ENCODE assay signal across 31 cellular contexts in the genomic region with DNA sequence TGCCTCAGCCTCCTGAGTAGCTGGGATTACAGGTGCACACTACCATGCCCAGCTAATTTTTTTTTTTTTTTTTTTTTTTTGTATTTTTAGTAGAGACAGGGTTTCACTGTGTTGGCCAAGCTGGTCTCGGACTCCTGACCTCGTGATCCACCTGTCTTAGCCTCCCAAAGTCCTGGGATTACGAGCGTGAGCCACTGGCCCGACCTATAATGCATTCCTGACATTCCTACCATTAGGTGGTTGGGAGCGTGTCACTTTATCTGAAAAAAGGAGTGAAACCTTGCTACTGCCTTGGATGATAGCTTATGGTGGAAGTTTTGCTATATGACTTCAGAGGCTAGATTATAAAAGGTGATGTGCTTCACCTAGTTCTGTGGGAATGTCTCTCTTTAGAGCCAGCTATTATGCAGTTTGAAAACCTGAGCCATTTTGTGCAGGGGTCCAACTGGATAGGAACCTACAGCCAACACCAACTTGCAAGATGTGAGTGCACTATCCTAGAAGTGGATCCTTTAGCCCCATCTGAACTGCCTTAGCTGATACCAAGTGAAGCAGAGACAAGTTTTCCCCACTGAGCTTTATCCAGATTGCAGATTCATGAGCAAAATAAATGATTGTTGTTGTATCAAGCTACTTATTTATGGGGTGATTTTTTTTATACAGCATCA. TPM values are rescaled to one million over a fixed set of nuclear protein-coding genes. Genes with fewer than 3 reads are reported as not detected.
"Had no signal": no experiment of that assay in that cellular context is flagged by ENCODE, and none has a peak within 500 bp of the region (broad histone marks: within the 10 kb centered on the region; RNA-seq: fewer than 3 reads in every experiment).

No MANE protein-coding gene starts in this region.

- H3K4me3 ChIP-seq: colonic mucosa, dorsolateral prefrontal cortex, esophagus squamous epithelium, gastrocnemius medialis, pancreas, psoas muscle, thyroid gland, upper lobe of right lung had no signal

- H3K4me3 Mint-ChIP-seq: activated naive CD4-positive, alpha-beta T cell treated with anti-CD3 and anti-CD28 coated beads for 36 hours; immature natural killer cell; natural killer cell treated with Interleukin-12 subunit alpha and Interleukin-12 subunit beta and Interleukin-15 and Interleukin-18, amount 100 ng/mL, for 72 hours; stimulated activated naive CD8-positive, alpha-beta T cell treated with anti-CD3 and anti-CD28 coated beads, Interleukin-15, Interleukin-2, amounts not matched to agents 100 ng/mL and 50 ng/mL, for 24 hours; T-helper 2 cell treated with Interferon-gamma antibody and Interleukin-4, amounts not matched to agents 5 μg/mL and 100 μg/mL, for 36 hours had no signal

- H3K9me3 ChIP-seq: colonic mucosa, esophagus squamous epithelium, gastrocnemius medialis, pancreas, psoas muscle, thyroid gland, upper lobe of right lung had no signal

- H3K36me3 Mint-ChIP-seq: immature natural killer cell; natural killer cell treated with Interleukin-12 subunit alpha and Interleukin-12 subunit beta and Interleukin-15 and Interleukin-18, amount 100 ng/mL, for 72 hours had no signal

- DNase-seq: activated CD4-positive, alpha-beta T cell treated with anti-CD3 and anti-CD28 coated beads for 1 hour; activated CD4-positive, alpha-beta T cell treated with anti-CD3 and anti-CD28 coated beads, Interleukin-2, amount 50 U/mL, for 1 hour; activated CD8-positive, alpha-beta memory T cell treated with anti-CD3 and anti-CD28 coated beads, Interleukin-2, amount 50 U/mL, for 48 hours; activated effector memory CD4-positive, alpha-beta T cell treated with Interleukin-2 at 50 U/mL for 16 hours; activated naive CD4-positive, alpha-beta T cell treated with anti-CD3 and anti-CD28 coated beads for 36 hours; activated T-cell treated with anti-CD3 and anti-CD28 coated beads, Interleukin-2, amount 50 U/mL, for 48 hours; amygdala; colonic mucosa; dorsolateral prefrontal cortex; esophagus squamous epithelium; gastrocnemius medialis; hippocampal formation; immature natural killer cell; kidney glomerular epithelial cell; left ventricle myocardium superior; mammary epithelial cell; midbrain; pancreas; psoas muscle; right cardiac atrium; stimulated activated CD4-positive, alpha-beta T cell treated with anti-CD3 and anti-CD28 coated beads, Interleukin-1b, Interleukin-23, amount 100 ng/mL, for 48 hours; substantia nigra; thyroid gland; upper lobe of right lung; WERI-Rb-1 had no signal

- H3K27ac Mint-ChIP-seq: activated naive CD4-positive, alpha-beta T cell treated with anti-CD3 and anti-CD28 coated beads for 36 hours; immature natural killer cell; stimulated activated naive CD8-positive, alpha-beta T cell treated with anti-CD3 and anti-CD28 coated beads, Interleukin-15, Interleukin-2, amounts not matched to agents 100 ng/mL and 50 ng/mL, for 24 hours; T-helper 2 cell treated with Interferon-gamma antibody and Interleukin-4, amounts not matched to agents 5 μg/mL and 100 μg/mL, for 36 hours had no signal

- H3K4me1 ChIP-seq: colonic mucosa, esophagus squamous epithelium, gastrocnemius medialis, pancreas, psoas muscle, thyroid gland, upper lobe of right lung had no signal

- H3K36me3 ChIP-seq: colonic mucosa, esophagus squamous epithelium, gastrocnemius medialis, pancreas, thyroid gland, upper lobe of right lung, WERI-Rb-1 had no signal

- H3K27ac ChIP-seq: colonic mucosa, esophagus squamous epithelium, gastrocnemius medialis, pancreas, psoas muscle, thyroid gland, upper lobe of right lung, WERI-Rb-1 had no signal

- H3K9me3 Mint-ChIP-seq: activated naive CD4-positive, alpha-beta T cell treated with anti-CD3 and anti-CD28 coated beads for 36 hours; immature natural killer cell; natural killer cell treated with Interleukin-12 subunit alpha and Interleukin-12 subunit beta and Interleukin-15 and Interleukin-18, amount 100 ng/mL, for 72 hours; stimulated activated naive CD8-positive, alpha-beta T cell treated with anti-CD3 and anti-CD28 coated beads, Interleukin-15, Interleukin-2, amounts not matched to agents 100 ng/mL and 50 ng/mL, for 24 hours; T-helper 2 cell treated with Interferon-gamma antibody and Interleukin-4, amounts not matched to agents 5 μg/mL and 100 μg/mL, for 36 hours had no signal

- FAIRE-seq: bronchial epithelial cell, pancreas, TTC549 had no signal

- ATAC-seq: gastrocnemius medialis; left ventricle myocardium superior; natural killer cell treated with Interleukin-12 subunit alpha and Interleukin-12 subunit beta and Interleukin-15 and Interleukin-18, amount 100 ng/mL, for 72 hours; pancreas; psoas muscle; right cardiac atrium; upper lobe of right lung had no signal

- H3K27me3 ChIP-seq: colonic mucosa, dorsolateral prefrontal cortex, esophagus squamous epithelium, gastrocnemius medialis, thyroid gland, upper lobe of right lung had no signal

RNA-seq across cellular contexts. Expression of gene EMCN, which starts 29.9 kb away (rescaled TPM):
- total RNA-seq: activated CD8-positive, alpha-beta memory T cell treated with anti-CD3 and anti-CD28 coated beads for 36 hours; activated naive CD4-positive, alpha-beta T cell treated with anti-CD3 and anti-CD28 coated beads for 36 hours; bronchial epithelial cell; mammary epithelial cell; natural killer cell treated with Interleukin-12 subunit alpha and Interleukin-12 subunit beta and Interleukin-15 and Interleukin-18, amount 100 ng/mL, for 72 hours had no signal
- polyA plus RNA-seq: immature natural killer cell, mammary epithelial cell had no signal
